Comparison of ENCODE assay signal across 14 cellular contexts in the genomic region with DNA sequence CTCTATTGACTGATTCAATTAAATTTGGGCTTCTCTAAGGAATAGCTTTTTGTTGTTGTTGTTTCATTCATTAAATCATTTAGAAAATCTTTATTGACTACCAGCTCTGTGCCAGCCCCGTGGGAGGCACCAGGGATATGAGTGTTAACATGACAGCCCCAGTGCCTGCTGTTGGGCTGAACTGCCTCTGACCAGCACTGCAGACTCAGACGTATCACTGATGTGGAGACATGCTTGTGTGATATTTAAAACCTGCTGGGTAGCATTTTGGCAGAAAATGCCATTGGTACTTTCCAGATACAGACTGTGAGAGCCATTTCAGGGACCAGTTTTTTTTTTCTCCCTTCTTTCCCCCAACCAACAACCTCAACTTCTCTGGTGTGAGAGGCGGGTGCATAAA. TPM values are rescaled to one million over a fixed set of nuclear protein-coding genes. Genes with fewer than 3 reads are reported as not detected.
DNase-seq lines count a peak whose midpoint lies in the region; ATAC-seq and TF ChIP-seq lines count a peak whose summit lies in the region.
"Had no signal": no experiment of that assay in that cellular context is flagged by ENCODE, and none has a peak within 500 bp of the region (broad histone marks: within the 10 kb centered on the region; RNA-seq: fewer than 3 reads in every experiment).

No MANE protein-coding gene starts in this region.

- peak overlapping the region; percentile 47 for H3K27ac Mint-ChIP-seq in neural crest cell (ENCODE audit: unreplicated experiment)

- intact Hi-C loops in Right ventricle myocardium inferior (cut with DNase I) = no loop called here

- in situ Hi-C loops in GM13976 (cut with MboI; ENCODE audit: low sequenced_read_pairs, unreplicated experiment) = no loop called here

- no peaks in the 10 kb centered on the region for H3K27me3 Mint-ChIP-seq in neural crest cell (ENCODE audit: low read depth)

- H3K36me3 Mint-ChIP-seq in neural crest cell (ENCODE audit: low read depth) = no peaks in the 10 kb centered on the region

- peaks cover 6% of the 10 kb centered on the region for H3K4me1 Mint-ChIP-seq in neural crest cell

- peak; percentile 31 for ATAC-seq in GM19025 (IDR thresholded peaks at IDR 0.05; ENCODE audit: low read depth, unreplicated experiment)
- ATAC-seq in HG03571 (IDR thresholded peaks at IDR 0.05; ENCODE audit: unreplicated experiment) = peak; percentile 26
- peak; percentile 20 for ATAC-seq in Right ventricle myocardium inferior

- TF ChIP-seq CTCF in neural crest cell (conservative IDR thresholded peaks at IDR 0.05) (no peak), GM13976 (IDR thresholded peaks at IDR 0.05; ENCODE audit: borderline replicate concordance, control extremely low read depth, extremely low read depth, insufficient read depth, missing control alignments) (no peak)

- peaks cover 9% of the 10 kb centered on the region for H3K9me3 Mint-ChIP-seq in neural crest cell

- DNase-seq in Right ventricle myocardium inferior (ENCODE audit: missing footprints) (no peak), neural crest cell (ENCODE audit: low read depth, low spot score) (no peak), GM13976 (ENCODE audit: low spot score) (no peak), NCI-H1694 (lab: John Stamatoyannopoulos, UW) (no peak)
- DNase-seq in stimulated activated naive CD4-positive, alpha-beta T cell treated with Interleukin-2 at 50 U/mL for 16 hours (lab: John Stamatoyannopoulos, UW) = no peak
- DNase-seq: BE2C; CD4-positive, alpha-beta memory T cell; H7; NCI-H1436 treated with DMSO at 0.1 percent for 48 hours; NCI-H446; NCI-H748 treated with DMSO at 0.1 percent for 48 hours; SHP77 treated with DMSO at 0.1 percent for 48 hours had no signal

- no peak overlapping the region for H3K4me3 Mint-ChIP-seq in neural crest cell

RNA-seq across cellular contexts. Expression of a gene that starts 38.6 kb away (rescaled TPM):
- 0.24 TPM for total RNA-seq in Right ventricle myocardium inferior
- total RNA-seq in neural crest cell = 0.93 and 1.1 TPM in 2 replicates
- total RNA-seq: CD4-positive, alpha-beta memory T cell had no signal
